Comparison of ENCODE assay signal across 1 cellular context in the genomic region with DNA sequence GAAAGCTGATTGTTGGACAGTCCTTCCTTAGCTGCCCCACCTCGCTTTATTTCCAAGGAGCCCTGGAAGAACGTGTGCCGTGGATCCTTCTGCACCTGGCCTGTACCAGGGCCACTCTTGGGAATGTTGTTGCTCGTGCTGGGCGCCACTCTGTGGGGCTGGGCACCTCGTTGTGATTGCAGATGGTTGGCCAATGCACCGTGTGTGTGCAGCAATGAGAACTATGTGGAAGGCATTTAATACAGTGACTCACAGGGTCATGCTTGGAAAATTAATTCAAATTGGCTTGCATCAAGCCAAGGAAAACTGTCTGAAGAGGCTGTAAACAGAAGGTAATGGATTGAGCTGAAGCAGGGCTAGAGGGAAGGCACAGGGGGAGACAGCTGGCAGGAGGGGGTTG.
TF ChIP-seq lines count a peak whose summit lies in the region.

No MANE protein-coding gene starts in this region.

TF ChIP-seq in GM23338, 12 proteins besides CTCF, POLR2A, EP300 and RAD21 (continued from another document):
- TF ChIP-seq, protein P1, sequence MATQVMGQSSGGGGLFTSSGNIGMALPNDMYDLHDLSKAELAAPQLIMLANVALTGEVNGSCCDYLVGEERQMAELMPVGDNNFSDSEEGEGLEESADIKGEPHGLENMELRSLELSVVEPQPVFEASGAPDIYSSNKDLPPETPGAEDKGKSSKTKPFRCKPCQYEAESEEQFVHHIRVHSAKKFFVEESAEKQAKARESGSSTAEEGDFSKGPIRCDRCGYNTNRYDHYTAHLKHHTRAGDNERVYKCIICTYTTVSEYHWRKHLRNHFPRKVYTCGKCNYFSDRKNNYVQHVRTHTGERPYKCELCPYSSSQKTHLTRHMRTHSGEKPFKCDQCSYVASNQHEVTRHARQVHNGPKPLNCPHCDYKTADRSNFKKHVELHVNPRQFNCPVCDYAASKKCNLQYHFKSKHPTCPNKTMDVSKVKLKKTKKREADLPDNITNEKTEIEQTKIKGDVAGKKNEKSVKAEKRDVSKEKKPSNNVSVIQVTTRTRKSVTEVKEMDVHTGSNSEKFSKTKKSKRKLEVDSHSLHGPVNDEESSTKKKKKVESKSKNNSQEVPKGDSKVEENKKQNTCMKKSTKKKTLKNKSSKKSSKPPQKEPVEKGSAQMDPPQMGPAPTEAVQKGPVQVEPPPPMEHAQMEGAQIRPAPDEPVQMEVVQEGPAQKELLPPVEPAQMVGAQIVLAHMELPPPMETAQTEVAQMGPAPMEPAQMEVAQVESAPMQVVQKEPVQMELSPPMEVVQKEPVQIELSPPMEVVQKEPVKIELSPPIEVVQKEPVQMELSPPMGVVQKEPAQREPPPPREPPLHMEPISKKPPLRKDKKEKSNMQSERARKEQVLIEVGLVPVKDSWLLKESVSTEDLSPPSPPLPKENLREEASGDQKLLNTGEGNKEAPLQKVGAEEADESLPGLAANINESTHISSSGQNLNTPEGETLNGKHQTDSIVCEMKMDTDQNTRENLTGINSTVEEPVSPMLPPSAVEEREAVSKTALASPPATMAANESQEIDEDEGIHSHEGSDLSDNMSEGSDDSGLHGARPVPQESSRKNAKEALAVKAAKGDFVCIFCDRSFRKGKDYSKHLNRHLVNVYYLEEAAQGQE (IDR thresholded peaks at IDR 0.05; ENCODE audit: unreplicated experiment) = no peak
- TF ChIP-seq ZNF331 (CRISPR knock-in tag; IDR thresholded peaks at IDR 0.05; ENCODE audit: low read depth) (no peak), CREB1 (CRISPR knock-in tag; IDR thresholded peaks at IDR 0.05; ENCODE audit: low read depth) (no peak), EZH2phosphoT487 (IDR thresholded peaks at IDR 0.05; ENCODE audit: unreplicated experiment) (no peak)
- TF ChIP-seq, protein P2, sequence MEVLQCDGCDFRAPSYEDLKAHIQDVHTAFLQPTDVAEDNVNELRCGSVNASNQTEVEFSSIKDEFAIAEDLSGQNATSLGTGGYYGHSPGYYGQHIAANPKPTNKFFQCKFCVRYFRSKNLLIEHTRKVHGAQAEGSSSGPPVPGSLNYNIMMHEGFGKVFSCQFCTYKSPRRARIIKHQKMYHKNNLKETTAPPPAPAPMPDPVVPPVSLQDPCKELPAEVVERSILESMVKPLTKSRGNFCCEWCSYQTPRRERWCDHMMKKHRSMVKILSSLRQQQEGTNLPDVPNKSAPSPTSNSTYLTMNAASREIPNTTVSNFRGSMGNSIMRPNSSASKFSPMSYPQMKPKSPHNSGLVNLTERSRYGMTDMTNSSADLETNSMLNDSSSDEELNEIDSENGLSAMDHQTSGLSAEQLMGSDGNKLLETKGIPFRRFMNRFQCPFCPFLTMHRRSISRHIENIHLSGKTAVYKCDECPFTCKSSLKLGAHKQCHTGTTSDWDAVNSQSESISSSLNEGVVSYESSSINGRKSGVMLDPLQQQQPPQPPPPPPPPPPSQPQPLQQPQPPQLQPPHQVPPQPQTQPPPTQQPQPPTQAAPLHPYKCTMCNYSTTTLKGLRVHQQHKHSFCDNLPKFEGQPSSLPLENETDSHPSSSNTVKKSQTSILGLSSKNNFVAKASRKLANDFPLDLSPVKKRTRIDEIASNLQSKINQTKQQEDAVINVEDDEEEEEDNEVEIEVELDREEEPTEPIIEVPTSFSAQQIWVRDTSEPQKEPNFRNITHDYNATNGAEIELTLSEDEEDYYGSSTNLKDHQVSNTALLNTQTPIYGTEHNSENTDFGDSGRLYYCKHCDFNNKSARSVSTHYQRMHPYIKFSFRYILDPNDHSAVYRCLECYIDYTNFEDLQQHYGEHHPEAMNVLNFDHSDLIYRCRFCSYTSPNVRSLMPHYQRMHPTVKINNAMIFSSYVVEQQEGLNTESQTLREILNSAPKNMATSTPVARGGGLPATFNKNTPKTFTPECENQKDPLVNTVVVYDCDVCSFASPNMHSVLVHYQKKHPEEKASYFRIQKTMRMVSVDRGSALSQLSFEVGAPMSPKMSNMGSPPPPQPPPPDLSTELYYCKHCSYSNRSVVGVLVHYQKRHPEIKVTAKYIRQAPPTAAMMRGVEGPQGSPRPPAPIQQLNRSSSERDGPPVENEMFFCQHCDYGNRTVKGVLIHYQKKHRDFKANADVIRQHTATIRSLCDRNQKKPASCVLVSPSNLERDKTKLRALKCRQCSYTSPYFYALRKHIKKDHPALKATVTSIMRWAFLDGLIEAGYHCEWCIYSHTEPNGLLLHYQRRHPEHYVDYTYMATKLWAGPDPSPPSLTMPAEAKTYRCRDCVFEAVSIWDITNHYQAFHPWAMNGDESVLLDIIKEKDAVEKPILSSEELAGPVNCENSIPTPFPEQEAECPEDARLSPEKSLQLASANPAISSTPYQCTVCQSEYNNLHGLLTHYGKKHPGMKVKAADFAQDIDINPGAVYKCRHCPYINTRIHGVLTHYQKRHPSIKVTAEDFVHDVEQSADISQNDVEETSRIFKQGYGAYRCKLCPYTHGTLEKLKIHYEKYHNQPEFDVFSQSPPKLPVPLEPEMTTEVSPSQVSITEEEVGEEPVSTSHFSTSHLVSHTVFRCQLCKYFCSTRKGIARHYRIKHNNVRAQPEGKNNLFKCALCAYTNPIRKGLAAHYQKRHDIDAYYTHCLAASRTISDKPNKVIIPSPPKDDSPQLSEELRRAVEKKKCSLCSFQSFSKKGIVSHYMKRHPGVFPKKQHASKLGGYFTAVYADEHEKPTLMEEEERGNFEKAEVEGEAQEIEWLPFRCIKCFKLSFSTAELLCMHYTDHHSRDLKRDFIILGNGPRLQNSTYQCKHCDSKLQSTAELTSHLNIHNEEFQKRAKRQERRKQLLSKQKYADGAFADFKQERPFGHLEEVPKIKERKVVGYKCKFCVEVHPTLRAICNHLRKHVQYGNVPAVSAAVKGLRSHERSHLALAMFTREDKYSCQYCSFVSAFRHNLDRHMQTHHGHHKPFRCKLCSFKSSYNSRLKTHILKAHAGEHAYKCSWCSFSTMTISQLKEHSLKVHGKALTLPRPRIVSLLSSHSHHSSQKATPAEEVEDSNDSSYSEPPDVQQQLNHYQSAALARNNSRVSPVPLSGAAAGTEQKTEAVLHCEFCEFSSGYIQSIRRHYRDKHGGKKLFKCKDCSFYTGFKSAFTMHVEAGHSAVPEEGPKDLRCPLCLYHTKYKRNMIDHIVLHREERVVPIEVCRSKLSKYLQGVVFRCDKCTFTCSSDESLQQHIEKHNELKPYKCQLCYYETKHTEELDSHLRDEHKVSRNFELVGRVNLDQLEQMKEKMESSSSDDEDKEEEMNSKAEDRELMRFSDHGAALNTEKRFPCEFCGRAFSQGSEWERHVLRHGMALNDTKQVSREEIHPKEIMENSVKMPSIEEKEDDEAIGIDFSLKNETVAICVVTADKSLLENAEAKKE (CRISPR knock-in tag; IDR thresholded peaks at IDR 0.05) = no peak
- TF ChIP-seq, protein P3, sequence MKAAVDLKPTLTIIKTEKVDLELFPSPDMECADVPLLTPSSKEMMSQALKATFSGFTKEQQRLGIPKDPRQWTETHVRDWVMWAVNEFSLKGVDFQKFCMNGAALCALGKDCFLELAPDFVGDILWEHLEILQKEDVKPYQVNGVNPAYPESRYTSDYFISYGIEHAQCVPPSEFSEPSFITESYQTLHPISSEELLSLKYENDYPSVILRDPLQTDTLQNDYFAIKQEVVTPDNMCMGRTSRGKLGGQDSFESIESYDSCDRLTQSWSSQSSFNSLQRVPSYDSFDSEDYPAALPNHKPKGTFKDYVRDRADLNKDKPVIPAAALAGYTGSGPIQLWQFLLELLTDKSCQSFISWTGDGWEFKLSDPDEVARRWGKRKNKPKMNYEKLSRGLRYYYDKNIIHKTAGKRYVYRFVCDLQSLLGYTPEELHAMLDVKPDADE (IDR thresholded peaks at IDR 0.05) = no peak
